In the genomic region with DNA sequence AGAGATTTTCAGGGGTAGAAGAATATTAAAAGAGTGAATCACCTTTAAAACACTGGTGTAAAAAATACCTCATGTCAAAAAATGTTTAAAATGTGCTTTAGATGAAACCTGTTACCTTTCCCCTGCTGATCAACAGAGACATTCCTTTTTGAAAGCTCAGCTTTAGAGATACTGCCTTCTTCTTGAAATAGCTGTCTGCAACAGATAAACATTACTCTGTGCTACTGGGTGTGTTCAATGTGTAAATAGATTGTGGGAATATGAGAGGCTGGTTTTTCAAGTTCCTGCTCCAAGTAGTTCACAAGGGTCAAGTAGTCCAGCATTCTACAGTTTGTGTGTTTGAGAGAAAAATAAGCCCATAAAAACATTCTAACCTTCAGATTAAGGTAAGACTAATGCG, we compare ENCODE assay signal across 16 cellular contexts. TPM values are rescaled to one million over a fixed set of nuclear protein-coding genes. Genes with fewer than 3 reads are reported as not detected.
A peak's percentile ranks its signal among the peaks of the same experiment; 100 is the strongest.
DNase-seq lines count a peak whose midpoint lies in the region; ATAC-seq and TF ChIP-seq lines count a peak whose summit lies in the region.
"Had no signal": no experiment of that assay in that cellular context is flagged by ENCODE, and none has a peak within 500 bp of the region (broad histone marks: within the 10 kb centered on the region; RNA-seq: fewer than 3 reads in every experiment).

A gene (plus strand): TSS at position 271 of the 400 bp plus-strand sequence. CDS start 27,337 bp downstream, outside the sequence.

- no peak within 1 kb of the TSS for H4K8ac ChIP-seq in trophoblast cell (ENCODE audit: low read depth, low read length)

- intact Hi-C loops in HCT116 (cut with micrococcal nuclease), result no loop called here
- intact Hi-C loops in colonic mucosa (cut with DNase I), result no loop called here

- peak within 1 kb of the TSS; percentile 60 for H2BK120ac ChIP-seq in trophoblast cell (ENCODE audit: insufficient read depth, low read length, poor library complexity)

- POLR2A ChIA-PET in HCT116 (lab: Charles Lee), result no interaction called here

- H4K20me1 ChIP-seq in HCT116 (ENCODE audit: insufficient read depth), result no peaks in the 10 kb centered on the region

- no peak within 1 kb of the TSS for H3K14ac ChIP-seq in trophoblast cell (ENCODE audit: low read length)

- H3K79me2 ChIP-seq in HCT116 (ENCODE audit: insufficient read depth, low read length) (no peaks in the 10 kb centered on the region), trophoblast cell (ENCODE audit: control insufficient read depth, insufficient read depth, low read length, poor library complexity) (no peaks in the 10 kb centered on the region)

- no peak for DNase-seq in HCT116 (ENCODE audit: low read depth, low spot score)
- DNase-seq in NCI-H2196 (lab: John Stamatoyannopoulos, UW; ENCODE audit: unreplicated experiment), result peak; percentile 20
- no peak for DNase-seq in colonic mucosa
- peak; percentile 10 to 78 for DNase-seq in trophoblast cell
- DNase-seq in GM13976 (ENCODE audit: low spot score), result no peak
- DNase-seq in DMS114 treated with DMSO at 0.1 percent for 48 hours (lab: John Stamatoyannopoulos, UW; ENCODE audit: unreplicated experiment), result no peak
- no peak for DNase-seq in GM19240 (ENCODE audit: insufficient read length, low spot score)
- no peak for DNase-seq in medulla oblongata (ENCODE audit: extremely low spot score)
- DNase-seq: KG1, NCI-H1105 treated with DMSO at 0.1 percent for 48 hours, NCI-H446, SHP77 treated with DMSO at 0.1 percent for 48 hours, T-helper 2 cell, testis had no signal

- RAD21 ChIA-PET in HCT116 (lab: Charles Lee; ENCODE audit: low non-redundant PET in 1 of 2, low total read pairs in 2 of 2, uncharacterized antibody in 2 of 2, unreplicated experiment in 2 of 2), result no interaction called here

- no TSS peak for BruUV-seq in HCT116 (replicated peaks; lab: Mats Ljungman, UMichigan)

- H2AK5ac ChIP-seq in trophoblast cell (ENCODE audit: low read length), result no peak within 1 kb of the TSS

- CTCF ChIA-PET in HCT116 (lab: Charles Lee), result no interaction called here

- no peak within 1 kb of the TSS for H2BK12ac ChIP-seq in trophoblast cell (ENCODE audit: low read length)

- no peaks in the 10 kb centered on the region for H3K36me3 ChIP-seq in HCT116 (ENCODE audit: control insufficient read depth in 1 of 2, insufficient read depth in 2 of 2, low read length in 2 of 2)
- no peaks in the 10 kb centered on the region for H3K36me3 ChIP-seq in colonic mucosa
- H3K36me3 ChIP-seq in trophoblast cell (ENCODE audit: control insufficient read depth in 1 of 2, insufficient read depth in 2 of 2, low read length in 2 of 2), result no peaks in the 10 kb centered on the region

- no peak within 1 kb of the TSS for H3K23ac ChIP-seq in trophoblast cell (ENCODE audit: low read length)

- TF ChIP-seq RAD21 in HCT116 (IDR thresholded peaks at IDR 0.05; ENCODE audit: low read depth), result no peak

- TF ChIP-seq POLR2A in HCT116 (IDR thresholded peaks at IDR 0.05; ENCODE audit: borderline replicate concordance, extremely low read depth, insufficient read depth, insufficient read length), result no peak

- WGBS in trophoblast cell (ENCODE audit: extremely low coverage, insufficient coverage, insufficient read length), result no CpG with 5 or more reads among the region's 1 CpG

- no peak for ATAC-seq in HCT116
- ATAC-seq: activated CD4-positive, CD25-positive, alpha-beta regulatory T cell treated with anti-CD3 and anti-CD28 coated beads, Interleukin-2, amount 50 U/mL, for 24 hours had no signal

- no peak within 1 kb of the TSS for H2AFZ ChIP-seq in HCT116 (ENCODE audit: low read depth, low read length, poor library complexity, severe bottlenecking)
- H2AFZ ChIP-seq in trophoblast cell (ENCODE audit: insufficient read depth, low read length, poor library complexity), result no peak within 1 kb of the TSS

- H3K4me3 ChIP-seq in HCT116 (replicated peaks in 1 of 2; ENCODE audit: low read depth in 1 of 2, low read length in 2 of 2) (no peak within 1 kb of the TSS), colonic mucosa (no peak within 1 kb of the TSS), trophoblast cell (ENCODE audit: low read depth, low read length) (no peak within 1 kb of the TSS)
- H3K4me3 ChIP-seq: testis had no signal

- TF ChIP-seq CTCF in HCT116 (IDR thresholded peaks at IDR 0.05 in 2 of 3, conservative IDR thresholded peaks at IDR 0.05 in 1 of 3; ENCODE audit: borderline replicate concordance in 1 of 3, insufficient read depth in 1 of 3, low read depth in 2 of 3, low read length in 2 of 3), result no peak
- no peak for TF ChIP-seq CTCF in colonic mucosa (IDR thresholded peaks at IDR 0.05)
- TF ChIP-seq CTCF in GM13976 (IDR thresholded peaks at IDR 0.05; ENCODE audit: borderline replicate concordance, control extremely low read depth, extremely low read depth, insufficient read depth, missing control alignments), result no peak

- H3K9me3 ChIP-seq in HCT116 (ENCODE audit: control insufficient read depth in 1 of 2, insufficient read depth in 1 of 2, low read depth in 1 of 2, low read length in 2 of 2), result no peaks in the 10 kb centered on the region
- H3K9me3 ChIP-seq in colonic mucosa, result no peaks in the 10 kb centered on the region
- H3K9me3 ChIP-seq in trophoblast cell (ENCODE audit: insufficient read depth, low read depth, low read length), result no peaks in the 10 kb centered on the region
- H3K9me3 ChIP-seq: testis had no signal

- no peak within 1 kb of the TSS for H2BK5ac ChIP-seq in trophoblast cell (ENCODE audit: low read depth, low read length, poor library complexity)

- in situ Hi-C loops in GM13976 (cut with MboI; ENCODE audit: low sequenced_read_pairs, unreplicated experiment), result no loop called here

- H3K4me1 ChIP-seq in HCT116 (ENCODE audit: control insufficient read depth in 1 of 2, insufficient read depth in 2 of 2, low read length in 2 of 2), result peaks cover 0 to 5% of the 10 kb centered on the region in 2 experiments; a peak in 1 of 4 replicates
- H3K4me1 ChIP-seq in colonic mucosa, result no peaks in the 10 kb centered on the region
- no peaks in the 10 kb centered on the region for H3K4me1 ChIP-seq in trophoblast cell (ENCODE audit: control insufficient read depth in 1 of 2, insufficient read depth in 2 of 2, low read length in 2 of 2)
- H3K4me1 ChIP-seq: testis had no signal

- H3K27ac ChIP-seq in HCT116 (ENCODE audit: low read depth, low read length) (no peak within 1 kb of the TSS), colonic mucosa (peak within 1 kb of the TSS; percentile 43), trophoblast cell (ENCODE audit: low read depth, low read length) (peak within 1 kb of the TSS; percentile 79)
- H3K27ac ChIP-seq: testis had no signal

- no peaks in the 10 kb centered on the region for H3K79me1 ChIP-seq in trophoblast cell (ENCODE audit: low read length)

- H3K4ac ChIP-seq in trophoblast cell (ENCODE audit: low read depth, low read length), result no peak within 1 kb of the TSS

- H3K9ac ChIP-seq in HCT116 (ENCODE audit: low read length) (no peak within 1 kb of the TSS), colonic mucosa (ENCODE audit: low read depth in 2 of 2, low read length in 2 of 2) (no peak within 1 kb of the TSS), trophoblast cell (ENCODE audit: low read length) (no peak within 1 kb of the TSS)

- no peak within 1 kb of the TSS for H4K12ac ChIP-seq in trophoblast cell (ENCODE audit: low read depth, low read length)

- no peaks in the 10 kb centered on the region for H3K9me2 ChIP-seq in HCT116 (ENCODE audit: insufficient read depth)

- H4K91ac ChIP-seq in trophoblast cell (ENCODE audit: low read depth, low read length), result peak within 1 kb of the TSS; percentile 24

- H3K27me3 ChIP-seq in HCT116 (ENCODE audit: insufficient read depth, low read length), result no peaks in the 10 kb centered on the region
- no peaks in the 10 kb centered on the region for H3K27me3 ChIP-seq in colonic mucosa
- H3K27me3 ChIP-seq in trophoblast cell (ENCODE audit: insufficient read depth, low read length), result no peaks in the 10 kb centered on the region
- H3K27me3 ChIP-seq: testis had no signal

- H3K4me2 ChIP-seq in HCT116 (ENCODE audit: low read length) (peak within 1 kb of the TSS; percentile 21; the same call in 1 of the 2 replicates), trophoblast cell (ENCODE audit: low read length) (no peak within 1 kb of the TSS)

- H3K18ac ChIP-seq in trophoblast cell (ENCODE audit: low read length), result no peak within 1 kb of the TSS

TF ChIP-seq in HCT116, 20 proteins besides CTCF, POLR2A, EP300 and RAD21:
- TF ChIP-seq ZFX (IDR thresholded peaks at IDR 0.05), result no peak
- TF ChIP-seq SP1 (IDR thresholded peaks at IDR 0.05; ENCODE audit: low read depth), result peak; percentile 23; the same call in 1 of the 2 replicates
- no peak for TF ChIP-seq ELF1 (IDR thresholded peaks at IDR 0.05; ENCODE audit: borderline replicate concordance, low read depth)
- TF ChIP-seq ZNF274 (IDR thresholded peaks at IDR 0.05; ENCODE audit: low read depth, low read length), result no peak
- no peak for TF ChIP-seq CEBPB (IDR thresholded peaks at IDR 0.05; ENCODE audit: low read depth)
TF ChIP-seq in HCT116: peak in this region for 1.

RNA-seq across cellular contexts. Expression of the gene that starts here (rescaled TPM):
- total RNA-seq in HCT116 (2021; ENCODE audit: unreplicated experiment), result 0.20 TPM
- polyA plus RNA-seq in HCT116 (2012), result 0.04 and 0.08 TPM in 2 replicates
- 1 to 10 TPM; 5.4 to 7.1 TPM for total RNA-seq in colonic mucosa
- 6.8 and 7.8 TPM in 2 replicates for polyA plus RNA-seq in trophoblast cell (2013)
- total RNA-seq: activated CD8-positive, alpha-beta memory T cell treated with anti-CD3 and anti-CD28 coated beads for 36 hours had no signal

Comparison
In these comparisons a context has a peak if more than half of its experiments do, and no peak if none do; other contexts are left out.
1. DNase-seq: peak in NCI-H2196 (single experiment) and trophoblast cell (2 of 2); none in HCT116 (single experiment), colonic mucosa (single experiment), GM13976 (single experiment), DMS114 treated with DMSO at 0.1 percent for 48 hours (single experiment), GM19240 (single experiment) and medulla oblongata (single experiment).